Comparison of ENCODE assay signal across 14 cellular contexts in the genomic region with DNA sequence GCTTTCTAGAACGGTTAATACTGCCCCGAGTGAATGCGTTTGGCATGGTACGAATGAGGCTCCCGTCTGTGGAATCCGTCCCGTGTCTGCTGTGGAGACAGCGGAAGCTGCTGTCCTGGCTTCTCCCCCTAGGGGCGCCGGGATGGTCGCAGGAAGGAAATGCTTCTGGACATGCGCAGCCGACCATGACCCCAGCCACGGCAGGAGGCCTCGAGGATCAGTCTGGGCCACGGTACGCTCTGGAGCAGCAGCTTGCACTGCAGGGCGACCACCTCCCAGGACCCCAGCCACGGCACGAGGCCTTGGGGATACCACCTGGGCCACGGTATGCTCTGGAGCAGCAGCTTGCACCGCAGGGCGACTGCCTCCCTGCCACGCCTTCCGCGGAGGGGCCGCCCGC. TPM values are rescaled to one million over a fixed set of nuclear protein-coding genes. Genes with fewer than 3 reads are reported as not detected.
DNase-seq lines count a peak whose midpoint lies in the region; ATAC-seq and TF ChIP-seq lines count a peak whose summit lies in the region.
"Had no signal": no experiment of that assay in that cellular context is flagged by ENCODE, and none has a peak within 500 bp of the region (broad histone marks: within the 10 kb centered on the region; RNA-seq: fewer than 3 reads in every experiment).

No MANE protein-coding gene starts in this region.

- CTCF ChIA-PET in BJ (lab: Yijun Ruan, JAX) = interaction anchor here (0.7 to 1.3 kb wide), 4 partner anchors 22 to 161 kb away, joined by 3 to 4 read pairs (median 4); no protein-coding TSS in a partner anchor
- CTCF ChIA-PET in naive thymus-derived CD4-positive, alpha-beta T cell (lab: Charles Lee) = no interaction called here
- CTCF ChIA-PET in activated CD4-positive, alpha-beta T cell treated with anti-CD3 and anti-CD28 coated beads, Interleukin-2, amount 10 ng/mL, durations not matched to agents 7 days and 5 days (lab: Charles Lee) = no interaction called here

- no peaks in the 10 kb centered on the region for H3K4me1 ChIP-seq in naive thymus-derived CD4-positive, alpha-beta T cell (ENCODE audit: control insufficient read depth in 2 of 2, insufficient read depth in 2 of 2, low read length in 2 of 2)

- no peaks in the 10 kb centered on the region for H3K27me3 ChIP-seq in BJ (ENCODE audit: control insufficient read depth, insufficient read depth, low read length)
- no peaks in the 10 kb centered on the region for H3K27me3 ChIP-seq in naive thymus-derived CD4-positive, alpha-beta T cell (ENCODE audit: control insufficient read depth in 2 of 2, insufficient read depth in 2 of 2, low read length in 2 of 2)

- DNase-seq in BJ (ENCODE audit: low read depth) = no peak
- no peak for DNase-seq in LNCaP clone FGC (ENCODE audit: low read depth)
- DNase-seq in epithelial cell of proximal tubule (ENCODE audit: low read depth) = no peak
- DNase-seq in nephron progenitor cell = peak; percentile 52
- DNase-seq in posterior vena cava (ENCODE audit: low spot score) = no peak
- no peak for DNase-seq in COR-L47 (lab: John Stamatoyannopoulos, UW)
- DNase-seq in naive thymus-derived CD4-positive, alpha-beta T cell = no peak
- DNase-seq in activated CD4-positive, alpha-beta T cell treated with anti-CD3 and anti-CD28 coated beads, Interleukin-2, amount 10 ng/mL, durations not matched to agents 7 days and 5 days = no peak
- DNase-seq: activated gamma-delta T cell; CD8-positive, alpha-beta T cell; central memory CD4-positive, alpha-beta T cell; NCI-H146; stimulated activated naive CD4-positive, alpha-beta T cell had no signal

- H3K4me1 Mint-ChIP-seq in nephron progenitor cell = peaks cover 67% of the 10 kb centered on the region
- H3K4me1 Mint-ChIP-seq in naive thymus-derived CD4-positive, alpha-beta T cell = peaks cover 0 to 11% (median 0%) of the 10 kb centered on the region in 7 donors
- H3K4me1 Mint-ChIP-seq in activated CD4-positive, alpha-beta T cell treated with anti-CD3 and anti-CD28 coated beads, Interleukin-2, amount 10 ng/mL, durations not matched to agents 7 days and 5 days = peaks cover 18% of the 10 kb centered on the region
- H3K4me1 Mint-ChIP-seq: IgD-negative memory B cell had no signal

- H3K9me3 Mint-ChIP-seq in nephron progenitor cell = no peaks in the 10 kb centered on the region
- H3K9me3 Mint-ChIP-seq in naive thymus-derived CD4-positive, alpha-beta T cell = no peaks in the 10 kb centered on the region
- H3K9me3 Mint-ChIP-seq in activated CD4-positive, alpha-beta T cell treated with anti-CD3 and anti-CD28 coated beads, Interleukin-2, amount 10 ng/mL, durations not matched to agents 7 days and 5 days = no peaks in the 10 kb centered on the region
- H3K9me3 Mint-ChIP-seq: CD8-positive, alpha-beta T cell; IgD-negative memory B cell had no signal

- no peak overlapping the region for H3K27ac ChIP-seq in naive thymus-derived CD4-positive, alpha-beta T cell (ENCODE audit: low read depth, low read length)

- POLR2A ChIA-PET in BJ (lab: Charles Lee) = no interaction called here
- POLR2A ChIA-PET in naive thymus-derived CD4-positive, alpha-beta T cell (lab: Charles Lee) = no interaction called here
- POLR2A ChIA-PET in activated CD4-positive, alpha-beta T cell treated with anti-CD3 and anti-CD28 coated beads, Interleukin-2, amount 10 ng/mL, durations not matched to agents 7 days and 5 days (lab: Charles Lee) = no interaction called here

- intact Hi-C loops in posterior vena cava (cut with DNase I) = loop anchor here in 1 of 2 donors (10.0 kb wide), 2 partner anchors 100 to 160 kb away; no protein-coding TSS in a partner anchor
- intact Hi-C loops in naive thymus-derived CD4-positive, alpha-beta T cell (cut with micrococcal nuclease) = loop anchor here in 1 of 2 donors (5.0 kb wide), 1 partner anchor 108 kb away; a partner anchor contains a TSS

- H3K36me3 Mint-ChIP-seq in nephron progenitor cell (ENCODE audit: low read depth) = peaks cover 22% of the 10 kb centered on the region
- H3K36me3 Mint-ChIP-seq in naive thymus-derived CD4-positive, alpha-beta T cell = peaks cover 0 to 10% (median 0%) of the 10 kb centered on the region in 5 donors
- H3K36me3 Mint-ChIP-seq in activated CD4-positive, alpha-beta T cell treated with anti-CD3 and anti-CD28 coated beads, Interleukin-2, amount 10 ng/mL, durations not matched to agents 7 days and 5 days (ENCODE audit: low read depth) = peaks cover 14% of the 10 kb centered on the region

- peak; percentile 31; the same call in 1 of the 2 replicates for TF ChIP-seq CTCF in BJ (IDR thresholded peaks at IDR 0.05; ENCODE audit: insufficient read depth, low read depth, low read length)
- 0 out of 2 replicates have a peak, but pooled peaks have one; percentile 5 for TF ChIP-seq CTCF in LNCaP clone FGC (IDR thresholded peaks at IDR 0.05; ENCODE audit: control insufficient read depth, extremely low read depth, insufficient read depth)
- TF ChIP-seq CTCF in epithelial cell of proximal tubule (conservative IDR thresholded peaks at IDR 0.05; ENCODE audit: low read depth, low read length) = peak; percentile 20
- TF ChIP-seq CTCF in nephron progenitor cell (IDR thresholded peaks at IDR 0.05) = peak; percentile 39

- no peak overlapping the region for H3K4me3 Mint-ChIP-seq in nephron progenitor cell
- H3K4me3 Mint-ChIP-seq in naive thymus-derived CD4-positive, alpha-beta T cell = no peak overlapping the region
- H3K4me3 Mint-ChIP-seq in activated CD4-positive, alpha-beta T cell treated with anti-CD3 and anti-CD28 coated beads, Interleukin-2, amount 10 ng/mL, durations not matched to agents 7 days and 5 days = no peak overlapping the region
- H3K4me3 Mint-ChIP-seq: CD8-positive, alpha-beta T cell; IgD-negative memory B cell had no signal

- H3K4me3 ChIP-seq in BJ (ENCODE audit: low read depth, low read length) (no peak overlapping the region), LNCaP clone FGC (ENCODE audit: low read depth, low read length) (no peak overlapping the region), epithelial cell of proximal tubule (ENCODE audit: low read depth, low read length) (no peak overlapping the region)
- no peak overlapping the region for H3K4me3 ChIP-seq in naive thymus-derived CD4-positive, alpha-beta T cell (ENCODE audit: low read length)

- ATAC-seq in naive thymus-derived CD4-positive, alpha-beta T cell = no peak
- ATAC-seq: CD8-positive, alpha-beta T cell had no signal

- H3K27me3 Mint-ChIP-seq in nephron progenitor cell (ENCODE audit: low read depth, poor library complexity) = no peaks in the 10 kb centered on the region
- H3K27me3 Mint-ChIP-seq in naive thymus-derived CD4-positive, alpha-beta T cell = no peaks in the 10 kb centered on the region
- H3K27me3 Mint-ChIP-seq in activated CD4-positive, alpha-beta T cell treated with anti-CD3 and anti-CD28 coated beads, Interleukin-2, amount 10 ng/mL, durations not matched to agents 7 days and 5 days = no peaks in the 10 kb centered on the region
- H3K27me3 Mint-ChIP-seq: IgD-negative memory B cell had no signal

- H3K36me3 ChIP-seq in BJ (ENCODE audit: control insufficient read depth, insufficient read depth, low read length) = peaks cover 37% of the 10 kb centered on the region
- H3K36me3 ChIP-seq in naive thymus-derived CD4-positive, alpha-beta T cell (ENCODE audit: control insufficient read depth in 2 of 3, insufficient read depth in 3 of 3, low read length in 3 of 3) = peaks cover 0 to 17% (median 0%) of the 10 kb centered on the region in 3 experiments

- H3K27ac Mint-ChIP-seq in nephron progenitor cell = no peak overlapping the region
- H3K27ac Mint-ChIP-seq in naive thymus-derived CD4-positive, alpha-beta T cell = no peak overlapping the region
- H3K27ac Mint-ChIP-seq in activated CD4-positive, alpha-beta T cell treated with anti-CD3 and anti-CD28 coated beads, Interleukin-2, amount 10 ng/mL, durations not matched to agents 7 days and 5 days = no peak overlapping the region
- H3K27ac Mint-ChIP-seq: CD8-positive, alpha-beta T cell; IgD-negative memory B cell had no signal

- no peaks in the 10 kb centered on the region for H3K9me3 ChIP-seq in naive thymus-derived CD4-positive, alpha-beta T cell (ENCODE audit: control insufficient read depth in 2 of 3, low read length in 3 of 3)

RNA-seq across cellular contexts. Expression of a gene that starts 59.7 kb away (rescaled TPM):
- polyA plus RNA-seq in BJ (2011; rRNA removed) = 2.0 and 2.5 TPM in 2 replicates
- 2.4 and 3.9 TPM in 2 replicates for polyA minus RNA-seq in BJ (2011; rRNA and poly(A)+ RNA removed)
- 3.7 and 6.2 TPM in 2 replicates for total RNA-seq in epithelial cell of proximal tubule
- 10 to 100 TPM in 1 of 2 donors, 1 to 10 TPM in 1; 8.3 to 11.2 TPM for total RNA-seq in posterior vena cava
- 10 to 100 TPM; 17.5 to 27.7 (median 18.1) TPM for total RNA-seq in naive thymus-derived CD4-positive, alpha-beta T cell
- polyA plus RNA-seq in naive thymus-derived CD4-positive, alpha-beta T cell = 10 to 100 TPM in 1 of 2 donors, 1 to 10 TPM in 1; 7.4 to 18.0 TPM
- total RNA-seq in activated CD4-positive, alpha-beta T cell treated with anti-CD3 and anti-CD28 coated beads, Interleukin-2, amount 10 ng/mL, durations not matched to agents 7 days and 5 days = 10 to 100 TPM; 15.5 to 17.0 TPM
